In the genomic region with DNA sequence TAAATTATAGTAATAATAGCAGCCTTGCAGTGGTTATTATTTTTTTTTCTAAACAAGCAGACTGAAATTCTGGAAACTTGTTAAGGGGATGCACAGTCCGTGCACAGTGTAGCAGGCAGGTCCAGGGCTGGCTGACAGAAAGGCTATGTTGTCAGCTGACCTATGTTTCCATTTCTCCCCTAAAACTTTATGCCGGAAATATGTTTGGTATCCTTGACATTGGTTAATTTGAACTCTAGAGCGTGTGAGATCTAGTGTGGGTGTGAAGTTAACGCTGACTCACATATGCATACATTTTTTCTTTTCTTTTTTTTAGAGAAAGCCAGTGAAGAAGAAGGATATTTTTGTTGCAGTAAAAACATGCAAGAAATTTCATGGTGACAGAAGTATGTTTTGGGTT, we compare ENCODE assay signal across 15 cellular contexts.
DNase-seq lines count a peak whose midpoint lies in the region; ATAC-seq and TF ChIP-seq lines count a peak whose summit lies in the region.
"Had no signal": no experiment of that assay in that cellular context is flagged by ENCODE, and none has a peak within 500 bp of the region (broad histone marks: within the 10 kb centered on the region; RNA-seq: fewer than 3 reads in every experiment).

No MANE protein-coding gene starts in this region.

- H3K4me3 ChIP-seq in cardiac fibroblast (replicated peaks in 1 of 2; ENCODE audit: low read depth in 2 of 2, low read length in 2 of 2) (no peak overlapping the region), osteoblast (ENCODE audit: insufficient read depth, low read length) (no peak overlapping the region), GM23248 (no peak overlapping the region)
- H3K4me3 ChIP-seq: BLaER1 had no signal

- in situ Hi-C loops in GM23248 (cut with MboI), result no loop called here

- H4K20me1 ChIP-seq in osteoblast (ENCODE audit: insufficient read depth, low read length) (no peaks in the 10 kb centered on the region), GM23248 (ENCODE audit: insufficient read depth) (no peaks in the 10 kb centered on the region)
- H4K20me1 ChIP-seq: BLaER1 had no signal

- no peak overlapping the region for H3K4me2 ChIP-seq in osteoblast (ENCODE audit: insufficient read depth, low read length)
- H3K4me2 ChIP-seq in GM23248 (ENCODE audit: unreplicated experiment), result no peak overlapping the region
- H3K4me2 ChIP-seq: BLaER1 had no signal

- no peak for TF ChIP-seq CTCF in cardiac fibroblast (IDR thresholded peaks at IDR 0.05; ENCODE audit: low read depth, low read length)
- TF ChIP-seq CTCF in osteoblast (IDR thresholded peaks at IDR 0.05; ENCODE audit: extremely low read depth, low read depth, low read length), result no peak

- H2AFZ ChIP-seq in osteoblast (ENCODE audit: low read length) (no peak overlapping the region), GM23248 (no peak overlapping the region)

- no peaks in the 10 kb centered on the region for H3K27me3 Mint-ChIP-seq in activated T-cell treated with anti-CD3 and anti-CD28 coated beads, Interleukin-2, amount 50 U/mL, for 72 hours (ENCODE audit: low read depth)
- H3K27me3 Mint-ChIP-seq: CD8-positive, alpha-beta memory T cell had no signal

- H3K27ac ChIP-seq in osteoblast (ENCODE audit: low read depth, low read length) (peak overlapping the region; percentile 34), GM23248 (no peak overlapping the region)
- H3K27ac ChIP-seq: 22Rv1, BLaER1 had no signal

- peaks cover 5 to 28% of the 10 kb centered on the region in 2 donors for H3K36me3 Mint-ChIP-seq in activated T-cell treated with anti-CD3 and anti-CD28 coated beads, Interleukin-2, amount 50 U/mL, for 72 hours (ENCODE audit: insufficient read depth in 2 of 2)

- H3K79me2 ChIP-seq in osteoblast (ENCODE audit: insufficient read depth, low read length) (no peaks in the 10 kb centered on the region), GM23248 (ENCODE audit: insufficient read depth) (no peaks in the 10 kb centered on the region)

- DNase-seq in EH (ENCODE audit: low read depth) (peak; percentile 9), cardiac fibroblast (ENCODE audit: low read depth in 2 of 2) (peak; percentile 2 to 25), iris pigment epithelial cell (ENCODE audit: low read depth) (peak; percentile 21), osteoblast (ENCODE audit: insufficient read length, low spot score, missing footprints) (no peak), T-helper 9 cell (no peak), GM23248 (no peak)
- DNase-seq in activated T-cell treated with anti-CD3 and anti-CD28 coated beads, Interleukin-2, amount 50 U/mL, for 72 hours, result no peak
- DNase-seq: AML-193; Caco-2; CD8-positive, alpha-beta memory T cell; DND-41; GF-D8 had no signal

- H3K27me3 ChIP-seq in osteoblast (ENCODE audit: insufficient read depth, low read length) (no peaks in the 10 kb centered on the region), GM23248 (replicated peaks; ENCODE audit: insufficient read depth) (no peaks in the 10 kb centered on the region)
- H3K27me3 ChIP-seq: BLaER1 had no signal

- 97 to 99% methylated on average over 4 of the region's 4 CpGs for WGBS in GM23248 (ENCODE audit: low coverage in 1 of 2, low lambda C conversion rate in 2 of 2, missing lambda C conversion rate in 2 of 2), 2 experiments

- no peaks in the 10 kb centered on the region for H3K9me3 ChIP-seq in osteoblast (ENCODE audit: low read depth, low read length)
- no peaks in the 10 kb centered on the region for H3K9me3 ChIP-seq in GM23248 (ENCODE audit: low read depth)

- H3K9me2 ChIP-seq in GM23248 (ENCODE audit: insufficient read depth), result no peaks in the 10 kb centered on the region

- no peak for ATAC-seq in HG03565 (IDR thresholded peaks at IDR 0.05; ENCODE audit: unreplicated experiment)
- ATAC-seq in activated T-cell treated with anti-CD3 and anti-CD28 coated beads, Interleukin-2, amount 50 U/mL, for 72 hours (replicated peaks in 1 of 2), result no peak

- H3K9ac ChIP-seq in GM23248, result no peak overlapping the region
- H3K9ac ChIP-seq: BLaER1 had no signal

- no peaks in the 10 kb centered on the region for H3K4me1 Mint-ChIP-seq in activated T-cell treated with anti-CD3 and anti-CD28 coated beads, Interleukin-2, amount 50 U/mL, for 72 hours (ENCODE audit: low read depth)
- H3K4me1 Mint-ChIP-seq: CD8-positive, alpha-beta memory T cell had no signal

- H3K4me1 ChIP-seq in osteoblast (ENCODE audit: insufficient read depth, low read length), result peaks cover 3% of the 10 kb centered on the region
- no peaks in the 10 kb centered on the region for H3K4me1 ChIP-seq in GM23248 (ENCODE audit: insufficient read depth)
- H3K4me1 ChIP-seq: BLaER1, Caco-2 had no signal

- H3K27ac Mint-ChIP-seq in activated T-cell treated with anti-CD3 and anti-CD28 coated beads, Interleukin-2, amount 50 U/mL, for 72 hours, result no peak overlapping the region
- H3K27ac Mint-ChIP-seq: CD8-positive, alpha-beta memory T cell had no signal

- H3K4me3 Mint-ChIP-seq in activated T-cell treated with anti-CD3 and anti-CD28 coated beads, Interleukin-2, amount 50 U/mL, for 72 hours, result no peak overlapping the region
- H3K4me3 Mint-ChIP-seq: CD8-positive, alpha-beta memory T cell had no signal

- H3K36me3 ChIP-seq in osteoblast (ENCODE audit: insufficient read depth, low read length) (no peaks in the 10 kb centered on the region), GM23248 (ENCODE audit: low read depth) (no peaks in the 10 kb centered on the region)

- H3K9me3 Mint-ChIP-seq in activated T-cell treated with anti-CD3 and anti-CD28 coated beads, Interleukin-2, amount 50 U/mL, for 72 hours, result peaks cover 3 to 6% of the 10 kb centered on the region in 2 donors

- H3F3A ChIP-seq in GM23248 (ENCODE audit: insufficient read depth), result no peaks in the 10 kb centered on the region

Comparison
In these comparisons a context has a peak if more than half of its experiments do, and no peak if none do; other contexts are left out.
1. DNase-seq: peak in EH (single experiment), cardiac fibroblast (2 of 2) and iris pigment epithelial cell (single experiment); none in osteoblast (single experiment), T-helper 9 cell (single experiment), GM23248 (single experiment) and activated T-cell treated with anti-CD3 and anti-CD28 coated beads, Interleukin-2, amount 50 U/mL, for 72 hours (0 of 2).